ENCODE assay signal across 9 cellular contexts in genomic region chr13:26946675-26947342, GRCh38.
A peak's percentile ranks its signal among the peaks of the same experiment; 100 is the strongest.
DNase-seq lines count a peak whose midpoint lies in the region; ATAC-seq and TF ChIP-seq lines count a peak whose summit lies in the region.
"Had no signal": no experiment of that assay in that cellular context is flagged by ENCODE, and none has a peak within 500 bp of the region (broad histone marks: within the 10 kb centered on the region; RNA-seq: fewer than 3 reads in every experiment).

No MANE protein-coding gene starts in this region.

- H4K20me1 ChIP-seq in OCI-LY1 (ENCODE audit: insufficient read depth, low read length): no peaks in the 10 kb centered on the region

- no peaks in the 10 kb centered on the region for H3K4me1 ChIP-seq in OCI-LY1 (ENCODE audit: insufficient read depth, low read length, severe bottlenecking)

- no peaks in the 10 kb centered on the region for H3K36me3 Mint-ChIP-seq in activated CD8-positive, alpha-beta T cell treated with anti-CD3 and anti-CD28 coated beads for 36 hours (ENCODE audit: low read depth)
- H3K36me3 Mint-ChIP-seq in activated CD8-positive, alpha-beta T cell treated with anti-CD3 and anti-CD28 coated beads, Interleukin-2, amount 10 ng/mL, durations not matched to agents 7 days and 5 days (ENCODE audit: low read depth): no peaks in the 10 kb centered on the region
- peaks cover 3% of the 10 kb centered on the region for H3K36me3 Mint-ChIP-seq in effector memory CD8-positive, alpha-beta T cell (ENCODE audit: insufficient read depth)
- H3K36me3 Mint-ChIP-seq: CD4-positive, CD25-positive, alpha-beta regulatory T cell had no signal

- H3K4me2 ChIP-seq in OCI-LY1 (ENCODE audit: low read length): no peak overlapping the region

- intact Hi-C loops in activated CD8-positive, alpha-beta T cell treated with anti-CD3 and anti-CD28 coated beads for 36 hours (cut with micrococcal nuclease): no loop called here

- H3K4me3 ChIP-seq in OCI-LY1 (ENCODE audit: low read depth, low read length, poor library complexity, severe bottlenecking): no peak overlapping the region

- no peak overlapping the region for H3K4me3 Mint-ChIP-seq in activated CD8-positive, alpha-beta T cell treated with anti-CD3 and anti-CD28 coated beads for 36 hours
- no peak overlapping the region for H3K4me3 Mint-ChIP-seq in activated CD8-positive, alpha-beta T cell treated with anti-CD3 and anti-CD28 coated beads, Interleukin-2, amount 10 ng/mL, durations not matched to agents 7 days and 5 days
- no peak overlapping the region for H3K4me3 Mint-ChIP-seq in effector memory CD8-positive, alpha-beta T cell
- H3K4me3 Mint-ChIP-seq: CD4-positive, CD25-positive, alpha-beta regulatory T cell had no signal

- H3K9me3 ChIP-seq in OCI-LY1 (ENCODE audit: low read length): no peaks in the 10 kb centered on the region

- no peaks in the 10 kb centered on the region for H3K79me2 ChIP-seq in OCI-LY1 (ENCODE audit: insufficient read depth, low read length)

- POLR2A ChIA-PET in activated CD8-positive, alpha-beta T cell treated with anti-CD3 and anti-CD28 coated beads for 36 hours (lab: Charles Lee): no interaction called here
- POLR2A ChIA-PET in activated CD8-positive, alpha-beta T cell treated with anti-CD3 and anti-CD28 coated beads, Interleukin-2, amount 10 ng/mL, durations not matched to agents 7 days and 5 days (lab: Charles Lee): interaction anchor here (0.6 to 1.1 kb wide), 2 partner anchors 38 to 304 kb away, joined by 4 read pairs; no protein-coding TSS in a partner anchor

- H3F3A ChIP-seq in OCI-LY1 (ENCODE audit: insufficient read depth, low read length): no peaks in the 10 kb centered on the region

- H2AFZ ChIP-seq in OCI-LY1 (ENCODE audit: low read length): no peak overlapping the region

- H3K27ac Mint-ChIP-seq in activated CD8-positive, alpha-beta T cell treated with anti-CD3 and anti-CD28 coated beads for 36 hours: no peak overlapping the region
- H3K27ac Mint-ChIP-seq in activated CD8-positive, alpha-beta T cell treated with anti-CD3 and anti-CD28 coated beads, Interleukin-2, amount 10 ng/mL, durations not matched to agents 7 days and 5 days: no peak overlapping the region
- H3K27ac Mint-ChIP-seq in effector memory CD8-positive, alpha-beta T cell: no peak overlapping the region

- peaks cover 1% of the 10 kb centered on the region for H3K27me3 Mint-ChIP-seq in activated CD8-positive, alpha-beta T cell treated with anti-CD3 and anti-CD28 coated beads for 36 hours
- H3K27me3 Mint-ChIP-seq in activated CD8-positive, alpha-beta T cell treated with anti-CD3 and anti-CD28 coated beads, Interleukin-2, amount 10 ng/mL, durations not matched to agents 7 days and 5 days (ENCODE audit: low read depth): peaks cover 4% of the 10 kb centered on the region
- H3K27me3 Mint-ChIP-seq in effector memory CD8-positive, alpha-beta T cell: peaks cover 17 to 18% of the 10 kb centered on the region in 2 donors

- no peaks in the 10 kb centered on the region for H3K4me1 Mint-ChIP-seq in activated CD8-positive, alpha-beta T cell treated with anti-CD3 and anti-CD28 coated beads for 36 hours (ENCODE audit: low read depth)
- no peaks in the 10 kb centered on the region for H3K4me1 Mint-ChIP-seq in activated CD8-positive, alpha-beta T cell treated with anti-CD3 and anti-CD28 coated beads, Interleukin-2, amount 10 ng/mL, durations not matched to agents 7 days and 5 days (ENCODE audit: low read depth)
- no peaks in the 10 kb centered on the region for H3K4me1 Mint-ChIP-seq in effector memory CD8-positive, alpha-beta T cell (ENCODE audit: low read depth in 2 of 2)
- H3K4me1 Mint-ChIP-seq: CD4-positive, CD25-positive, alpha-beta regulatory T cell had no signal

- H3K9me2 ChIP-seq in OCI-LY1 (ENCODE audit: low read depth, low read length): no peaks in the 10 kb centered on the region

- DNase-seq in activated CD8-positive, alpha-beta T cell treated with anti-CD3 and anti-CD28 coated beads for 36 hours: peak; percentile 6
- no peak for DNase-seq in activated CD8-positive, alpha-beta T cell treated with anti-CD3 and anti-CD28 coated beads, Interleukin-2, amount 10 ng/mL, durations not matched to agents 7 days and 5 days
- peak; percentile 59 for DNase-seq in LHCN-M2 (ENCODE audit: low read depth)
- no peak for DNase-seq in effector memory CD8-positive, alpha-beta T cell
- peak; percentile 65 for DNase-seq in medulla oblongata (ENCODE audit: extremely low spot score)
- DNase-seq in mucosa of gallbladder (ENCODE audit: low spot score): no peak

- H3K9ac ChIP-seq in OCI-LY1 (ENCODE audit: low read length): no peak overlapping the region

- CTCF ChIA-PET in activated CD8-positive, alpha-beta T cell treated with anti-CD3 and anti-CD28 coated beads for 36 hours (lab: Charles Lee): interaction anchor here (0.6 to 2.6 kb wide), 18 partner anchors 9 to 1679 kb away, joined by 3 to 19 read pairs (median 4); partner anchors contain the start of gene RASL11A
- CTCF ChIA-PET in activated CD8-positive, alpha-beta T cell treated with anti-CD3 and anti-CD28 coated beads, Interleukin-2, amount 10 ng/mL, durations not matched to agents 7 days and 5 days (lab: Charles Lee): interaction anchor here (0.6 to 1.9 kb wide), 17 partner anchors 17 to 881 kb away, joined by 3 to 13 read pairs (median 4); partner anchors contain the start of gene RASL11A

- no peaks in the 10 kb centered on the region for H3K36me3 ChIP-seq in OCI-LY1 (ENCODE audit: insufficient read depth, low read length)

- no peaks in the 10 kb centered on the region for H3K27me3 ChIP-seq in OCI-LY1 (ENCODE audit: insufficient read depth, low read length)

- no peak overlapping the region for H3K27ac ChIP-seq in OCI-LY1 (ENCODE audit: low read depth, low read length, poor library complexity, severe bottlenecking)

- peak; percentile 80 for ATAC-seq in activated CD8-positive, alpha-beta T cell treated with anti-CD3 and anti-CD28 coated beads for 36 hours
- no peak for ATAC-seq in activated CD8-positive, alpha-beta T cell treated with anti-CD3 and anti-CD28 coated beads, Interleukin-2, amount 10 ng/mL, durations not matched to agents 7 days and 5 days
- peak; percentile 31 for ATAC-seq in effector memory CD8-positive, alpha-beta T cell (replicated peaks)
- no peak for ATAC-seq in HG03521 (IDR thresholded peaks at IDR 0.05; ENCODE audit: unreplicated experiment)

- TF ChIP-seq CTCF in activated CD8-positive, alpha-beta T cell treated with anti-CD3 and anti-CD28 coated beads for 36 hours (IDR thresholded peaks at IDR 0.05): peak; percentile 46
- peak; percentile 57; the same call in 1 of the 2 replicates for TF ChIP-seq CTCF in OCI-LY1 (IDR thresholded peaks at IDR 0.05; ENCODE audit: low read length)

- no peaks in the 10 kb centered on the region for H3K9me3 Mint-ChIP-seq in activated CD8-positive, alpha-beta T cell treated with anti-CD3 and anti-CD28 coated beads for 36 hours
- H3K9me3 Mint-ChIP-seq in activated CD8-positive, alpha-beta T cell treated with anti-CD3 and anti-CD28 coated beads, Interleukin-2, amount 10 ng/mL, durations not matched to agents 7 days and 5 days (ENCODE audit: insufficient read depth): no peaks in the 10 kb centered on the region
- no peaks in the 10 kb centered on the region for H3K9me3 Mint-ChIP-seq in effector memory CD8-positive, alpha-beta T cell
- H3K9me3 Mint-ChIP-seq: CD4-positive, CD25-positive, alpha-beta regulatory T cell had no signal

Comparison
In these comparisons a context has a peak if more than half of its experiments do, and no peak if none do; other contexts are left out.
1. ATAC-seq: peak in activated CD8-positive, alpha-beta T cell treated with anti-CD3 and anti-CD28 coated beads for 36 hours (single experiment) and effector memory CD8-positive, alpha-beta T cell (single experiment); none in activated CD8-positive, alpha-beta T cell treated with anti-CD3 and anti-CD28 coated beads, Interleukin-2, amount 10 ng/mL, durations not matched to agents 7 days and 5 days (single experiment) and HG03521 (single experiment).
2. DNase-seq: peak in activated CD8-positive, alpha-beta T cell treated with anti-CD3 and anti-CD28 coated beads for 36 hours (single experiment), LHCN-M2 (single experiment) and medulla oblongata (single experiment); none in activated CD8-positive, alpha-beta T cell treated with anti-CD3 and anti-CD28 coated beads, Interleukin-2, amount 10 ng/mL, durations not matched to agents 7 days and 5 days (single experiment), effector memory CD8-positive, alpha-beta T cell (0 of 3) and mucosa of gallbladder (single experiment).